In the genomic region with DNA sequence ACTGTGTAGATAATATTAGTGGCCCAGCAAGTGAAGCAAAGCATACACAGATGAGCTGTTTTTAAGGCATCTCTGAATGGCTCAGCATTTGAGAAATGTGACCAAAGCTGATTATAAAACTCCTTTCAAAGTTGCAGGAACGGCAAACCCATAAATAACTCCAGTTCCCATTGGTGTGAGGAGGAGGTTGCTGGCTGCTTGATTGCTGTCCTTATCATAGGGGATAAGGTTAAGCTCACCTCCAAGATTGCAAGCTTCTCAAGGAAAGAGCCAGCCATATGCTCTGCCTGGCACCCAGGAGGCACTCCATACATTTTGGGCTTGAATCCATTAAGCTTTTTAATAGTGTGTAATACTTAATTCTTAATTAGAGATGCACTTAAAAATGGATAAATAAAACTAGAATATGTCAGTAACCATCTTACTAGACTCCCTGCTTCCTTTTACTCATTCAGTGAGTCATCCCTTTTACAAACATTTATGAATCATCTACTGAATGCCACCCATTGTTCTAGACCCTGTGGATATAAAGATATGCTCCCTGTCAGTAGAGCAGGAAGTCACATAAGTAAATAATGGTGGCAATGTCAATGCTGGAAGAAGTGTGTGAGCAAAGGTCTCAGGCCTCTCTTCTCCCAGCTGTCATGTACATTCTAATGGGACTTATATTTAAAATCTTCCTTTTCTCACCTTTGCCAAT, we compare ENCODE assay signal across 9 cellular contexts.
DNase-seq lines count a peak whose midpoint lies in the region; ATAC-seq, FAIRE-seq and TF ChIP-seq lines count a peak whose summit lies in the region.
"Had no signal": no experiment of that assay in that cellular context is flagged by ENCODE, and none has a peak within 500 bp of the region (broad histone marks: within the 10 kb centered on the region; RNA-seq: fewer than 3 reads in every experiment).

No MANE protein-coding gene starts in this region.

- ATAC-seq in GM21619 (IDR thresholded peaks at IDR 0.05; ENCODE audit: unreplicated experiment) = peak; percentile 53

- FAIRE-seq in kidney (lab: Jason Lieb, UNC) (peak; percentile 54), GM19239 (lab: Jason Lieb, UNC) (no peak)
- FAIRE-seq: H1 had no signal

- WGBS in ovary, 3 donors = 0 to 21% (median 9%) methylated on average over 1 of the region's 1 CpG

- H3K4me1 ChIP-seq in ascending aorta = peaks cover 0 to 22% of the 10 kb centered on the region in 2 donors
- H3K4me1 ChIP-seq in kidney (ENCODE audit: control insufficient read depth in 1 of 2, insufficient read depth in 1 of 2, low read depth in 1 of 2, low read length in 2 of 2) = peaks cover 8 to 13% of the 10 kb centered on the region in 2 donors
- H3K4me1 ChIP-seq in vagina = peaks cover 45% of the 10 kb centered on the region
- H3K4me1 ChIP-seq in ovary (ENCODE audit: insufficient read depth) = peaks cover 6% of the 10 kb centered on the region

- no peak overlapping the region for H3K9ac ChIP-seq in kidney (ENCODE audit: low read length in 2 of 2)

- no peak for TF ChIP-seq CTCF in AG09309 (IDR thresholded peaks at IDR 0.05; ENCODE audit: control insufficient read depth, insufficient read depth, low read depth, low read length, missing control alignments)
- TF ChIP-seq CTCF in ascending aorta (IDR thresholded peaks at IDR 0.05) = no peak
- no peak for TF ChIP-seq CTCF in kidney (IDR thresholded peaks at IDR 0.05; ENCODE audit: borderline replicate concordance, extremely low read depth, insufficient read depth)
- no peak for TF ChIP-seq CTCF in vagina (IDR thresholded peaks at IDR 0.05)
- no peak for TF ChIP-seq CTCF in ovary (IDR thresholded peaks at IDR 0.05)

- H3K36me3 ChIP-seq in ascending aorta (no peaks in the 10 kb centered on the region), kidney (ENCODE audit: control insufficient read depth in 1 of 2, insufficient read depth in 2 of 2, low read length in 2 of 2) (no peaks in the 10 kb centered on the region), vagina (no peaks in the 10 kb centered on the region), ovary (no peaks in the 10 kb centered on the region)

- TF ChIP-seq EP300 in ovary (IDR thresholded peaks at IDR 0.05) = no peak

- TF ChIP-seq POLR2A in vagina (IDR thresholded peaks at IDR 0.05) = no peak
- TF ChIP-seq POLR2A in ovary (IDR thresholded peaks at IDR 0.05) = no peak

- intact Hi-C loops in ascending aorta (cut with DNase I) (loop anchor here (2.0 kb wide), 1 partner anchor 99 kb away; a partner anchor contains a TSS), kidney (cut with DNase I) (loop anchor here (5.0 kb wide), 1 partner anchor 88 kb away; no protein-coding TSS in a partner anchor), vagina (cut with DNase I) (no loop called here), ovary (cut with DNase I) (no loop called here)

- H3K9me3 ChIP-seq in ascending aorta (no peaks in the 10 kb centered on the region), kidney (ENCODE audit: control insufficient read depth in 1 of 2, low read length in 2 of 2) (no peaks in the 10 kb centered on the region), vagina (no peaks in the 10 kb centered on the region), ovary (no peaks in the 10 kb centered on the region)

- H3K27ac ChIP-seq in ascending aorta = peak overlapping the region; percentile 64 to 68
- peak overlapping the region in 1 of 2 donors; percentile 57 for H3K27ac ChIP-seq in kidney (ENCODE audit: low read depth in 2 of 2, low read length in 2 of 2)
- H3K27ac ChIP-seq in vagina = peak overlapping the region; percentile 24
- no peak overlapping the region for H3K27ac ChIP-seq in ovary

- H3K27me3 ChIP-seq in ascending aorta = no peaks in the 10 kb centered on the region
- H3K27me3 ChIP-seq in vagina = no peaks in the 10 kb centered on the region
- H3K27me3 ChIP-seq in ovary = no peaks in the 10 kb centered on the region

- DNase-seq in AG09309 (ENCODE audit: low read depth) (peak; percentile 61), NCI-H2029 (lab: John Stamatoyannopoulos, UW) (peak; percentile 73), ascending aorta (ENCODE audit: low spot score in 2 of 2) (no peak), kidney (no peak), vagina (ENCODE audit: extremely low spot score in 2 of 2) (no peak), ovary (no peak), GM19239 (ENCODE audit: insufficient read length, low spot score) (no peak)

- H3K4me3 ChIP-seq in AG09309 (ENCODE audit: control insufficient read depth, low read depth, low read length) (no peak overlapping the region), ascending aorta (no peak overlapping the region), kidney (ENCODE audit: low read length in 2 of 2) (no peak overlapping the region), vagina (no peak overlapping the region), ovary (no peak overlapping the region)

Comparison
In these comparisons a context has a peak if more than half of its experiments do, and no peak if none do; other contexts are left out.
1. DNase-seq: peak in AG09309 (single experiment) and NCI-H2029 (single experiment); none in ascending aorta (0 of 2), kidney (single experiment), vagina (0 of 2), ovary (0 of 5) and GM19239 (single experiment).
2. H3K27ac ChIP-seq: peak in ascending aorta (2 of 2) and vagina (single experiment); none in ovary (0 of 2).
3. intact Hi-C loops: an anchor here in ascending aorta (2.0 kb wide) and kidney (5.0 kb wide); none called in vagina and ovary.